In the genomic region with DNA sequence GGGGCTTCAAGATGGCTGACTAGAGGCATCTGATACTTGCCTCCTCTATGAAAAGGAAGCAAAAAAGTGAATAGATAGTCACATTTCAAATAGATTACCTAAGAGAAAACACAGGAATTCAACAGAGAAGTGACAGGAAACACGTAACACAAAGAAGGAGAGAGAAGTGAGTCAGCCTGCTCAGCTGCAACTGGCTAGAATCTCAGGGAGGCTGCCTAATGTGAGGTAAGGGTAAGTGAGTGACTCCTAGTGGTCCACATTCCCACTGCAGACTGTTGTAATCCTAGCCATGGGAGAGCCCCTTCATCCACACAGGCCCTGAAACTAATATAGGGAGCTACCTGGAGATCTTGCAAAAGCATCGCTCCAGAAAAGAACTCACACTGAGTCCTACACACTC, we compare ENCODE assay signal across 1 cellular context.
TF ChIP-seq lines count a peak whose summit lies in the region.

No MANE protein-coding gene starts in this region.

TF ChIP-seq in endothelial cell of umbilical vein, 7 proteins besides CTCF, POLR2A, EP300 and RAD21:
- TF ChIP-seq, protein P1, sequence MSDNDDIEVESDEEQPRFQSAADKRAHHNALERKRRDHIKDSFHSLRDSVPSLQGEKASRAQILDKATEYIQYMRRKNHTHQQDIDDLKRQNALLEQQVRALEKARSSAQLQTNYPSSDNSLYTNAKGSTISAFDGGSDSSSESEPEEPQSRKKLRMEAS (IDR thresholded peaks at IDR 0.05; ENCODE audit: insufficient read depth, insufficient read length): no peak
- TF ChIP-seq EZH2 (IDR thresholded peaks at IDR 0.05; ENCODE audit: borderline replicate concordance, low read depth, low read length, severe bottlenecking) (no peak), POLR2AphosphoS5 (IDR thresholded peaks at IDR 0.05; ENCODE audit: insufficient read depth, low read depth, low read length) (peak; percentile 41), GATA2 (IDR thresholded peaks at IDR 0.05; ENCODE audit: insufficient read depth, insufficient read length, low read depth, low read length) (peak; percentile 8), FOS (IDR thresholded peaks at IDR 0.05; ENCODE audit: borderline replicate concordance, insufficient read depth, low read length) (peak; percentile 72), MYC (IDR thresholded peaks at IDR 0.05; ENCODE audit: low read depth, low read length) (no peak), JUN (IDR thresholded peaks at IDR 0.05; ENCODE audit: borderline replicate concordance, insufficient read depth, insufficient read length, low read depth) (peak; percentile 62)
